In the genomic region with DNA sequence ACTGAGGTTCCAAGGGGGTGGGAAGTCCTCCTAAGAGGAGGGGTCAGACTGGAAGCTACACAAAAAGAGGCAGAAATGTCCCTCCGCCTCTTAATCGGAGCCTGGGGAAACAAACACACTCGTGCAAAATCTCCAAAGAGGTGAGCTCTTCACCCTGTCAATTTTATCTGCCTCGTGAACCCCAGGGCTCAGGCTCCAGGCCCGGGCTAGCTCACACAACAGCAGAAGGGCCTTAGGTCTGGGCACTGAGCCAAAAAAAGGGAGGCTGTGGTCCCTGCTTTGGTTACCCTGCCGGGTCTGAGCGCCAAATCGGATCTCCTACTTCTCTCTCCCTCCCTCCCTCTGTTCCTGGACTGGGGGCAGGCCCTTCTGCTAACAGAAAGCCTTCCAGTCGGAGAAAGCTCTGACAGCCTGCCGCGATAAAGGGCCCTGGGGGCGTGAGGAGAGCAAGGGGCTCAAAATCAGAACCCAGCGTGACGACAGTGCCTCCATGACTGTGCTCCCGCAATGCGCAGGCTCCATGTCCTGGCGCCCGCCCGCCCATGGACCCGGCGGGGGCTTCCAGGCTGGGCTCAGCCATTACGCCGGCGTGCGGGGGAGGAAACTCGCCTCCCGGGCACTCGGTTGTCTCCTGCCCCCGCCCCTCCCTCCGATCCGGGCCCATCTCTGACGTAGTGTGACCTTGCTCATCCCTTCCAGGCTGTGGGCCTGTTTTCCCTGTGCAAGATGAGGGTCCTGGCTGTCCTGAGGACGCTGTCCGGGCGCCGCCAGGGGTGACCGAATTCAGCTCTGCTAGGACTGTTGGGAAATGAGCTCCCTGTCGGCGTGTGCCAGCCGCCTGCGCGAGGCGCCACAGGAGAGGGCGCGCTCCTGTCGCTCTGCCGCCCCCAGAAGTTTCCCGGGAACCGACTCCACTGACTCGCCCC, we compare ENCODE assay signal across 8 cellular contexts. TPM values are rescaled to one million over a fixed set of nuclear protein-coding genes. Genes with fewer than 3 reads are reported as not detected.
DNase-seq lines count a peak whose midpoint lies in the region; ATAC-seq and TF ChIP-seq lines count a peak whose summit lies in the region.

No MANE protein-coding gene starts in this region.

- ATAC-seq in HG02588 (IDR thresholded peaks at IDR 0.05; ENCODE audit: unreplicated experiment) (peak; percentile 46), thoracic aorta (ENCODE audit: insufficient number of reproducible peaks, low FRiP score, low read depth) (peak; percentile 40)

- peak overlapping the region; percentile 91 for H3K4me3 Mint-ChIP-seq in activated naive CD8-positive, alpha-beta T cell
- peak overlapping the region; percentile 92 for H3K4me3 Mint-ChIP-seq in glutamatergic neuron (ENCODE audit: unreplicated experiment)

- H3K36me3 ChIP-seq in SK-N-SH (replicated peaks in 1 of 2; ENCODE audit: control insufficient read depth in 1 of 2, insufficient read depth in 2 of 2, low read length in 1 of 2): no peaks in the 10 kb centered on the region
- no peaks in the 10 kb centered on the region for H3K36me3 ChIP-seq in osteoblast (ENCODE audit: insufficient read depth, low read length)
- no peaks in the 10 kb centered on the region for H3K36me3 ChIP-seq in thoracic aorta

- peaks cover 22% of the 10 kb centered on the region for H3K4me1 Mint-ChIP-seq in activated naive CD8-positive, alpha-beta T cell (ENCODE audit: low read depth)
- peaks cover 10% of the 10 kb centered on the region for H3K4me1 Mint-ChIP-seq in glutamatergic neuron (ENCODE audit: low read depth, unreplicated experiment)

- H4K20me1 ChIP-seq in SK-N-SH (ENCODE audit: insufficient read depth) (no peaks in the 10 kb centered on the region), osteoblast (ENCODE audit: insufficient read depth, low read length) (no peaks in the 10 kb centered on the region)

- H3K27me3 Mint-ChIP-seq in activated naive CD8-positive, alpha-beta T cell: peaks cover 3% of the 10 kb centered on the region
- H3K27me3 Mint-ChIP-seq in glutamatergic neuron (ENCODE audit: unreplicated experiment): peaks cover 5% of the 10 kb centered on the region

- H3K4me1 ChIP-seq in SK-N-SH (ENCODE audit: control insufficient read depth in 1 of 2, insufficient read depth in 2 of 2, low read depth in 1 of 2, low read length in 1 of 2): peaks cover 9 to 25% of the 10 kb centered on the region in 2 experiments; a peak in 2 of 4 replicates
- H3K4me1 ChIP-seq in osteoblast (ENCODE audit: insufficient read depth, low read length): peaks cover 33% of the 10 kb centered on the region
- H3K4me1 ChIP-seq in thoracic aorta (ENCODE audit: control insufficient read depth in 1 of 2, low read depth in 2 of 2): peaks cover 8 to 31% of the 10 kb centered on the region in 2 donors

- 3% methylated on average over 21 of the region's 50 CpGs for WGBS in SK-N-SH (ENCODE audit: low lambda C conversion rate)

- peaks cover 11% of the 10 kb centered on the region for H3F3A ChIP-seq in SK-N-SH (replicated peaks; ENCODE audit: insufficient read depth)

- H3K9me3 ChIP-seq in SK-N-SH (no peaks in the 10 kb centered on the region), osteoblast (ENCODE audit: low read depth, low read length) (no peaks in the 10 kb centered on the region), thoracic aorta (no peaks in the 10 kb centered on the region)

- DNase-seq in GM04504 (ENCODE audit: low read depth) (peak; percentile 63), NCI-H1092 (lab: John Stamatoyannopoulos, UW) (peak; percentile 73), SK-N-SH (peak; percentile 92), glutamatergic neuron (peak; percentile 88), osteoblast (ENCODE audit: insufficient read length, low spot score, missing footprints) (peak; percentile 98), thoracic aorta (ENCODE audit: low spot score) (peak; percentile 67)

- no peaks in the 10 kb centered on the region for H3K27me3 ChIP-seq in SK-N-SH (ENCODE audit: insufficient read depth)
- no peaks in the 10 kb centered on the region for H3K27me3 ChIP-seq in osteoblast (ENCODE audit: insufficient read depth, low read length)
- no peaks in the 10 kb centered on the region for H3K27me3 ChIP-seq in thoracic aorta (replicated peaks; ENCODE audit: insufficient read depth)

- H3K9ac ChIP-seq in SK-N-SH: peak overlapping the region; percentile 87

- H3K36me3 Mint-ChIP-seq in activated naive CD8-positive, alpha-beta T cell: no peaks in the 10 kb centered on the region
- no peaks in the 10 kb centered on the region for H3K36me3 Mint-ChIP-seq in glutamatergic neuron (ENCODE audit: unreplicated experiment)

- H2AFZ ChIP-seq in SK-N-SH (ENCODE audit: low read depth) (peak overlapping the region; percentile 91), osteoblast (ENCODE audit: low read length) (peak overlapping the region; percentile 96)

- peaks cover 22% of the 10 kb centered on the region; the same call in 1 of the 2 replicates for H3K79me2 ChIP-seq in SK-N-SH (ENCODE audit: insufficient read depth)
- H3K79me2 ChIP-seq in osteoblast (ENCODE audit: insufficient read depth, low read length): peaks cover 33% of the 10 kb centered on the region

- TF ChIP-seq CTCF in SK-N-SH (IDR thresholded peaks at IDR 0.05) (peak; percentile 23; the same call in 1 of the 2 replicates), glutamatergic neuron (IDR thresholded peaks at IDR 0.05; ENCODE audit: partially characterized antibody, unreplicated experiment) (no peak), osteoblast (IDR thresholded peaks at IDR 0.05; ENCODE audit: extremely low read depth, low read depth, low read length) (no peak), thoracic aorta (IDR thresholded peaks at IDR 0.05) (peak; percentile 29)

- H3K4me2 ChIP-seq in SK-N-SH (peak overlapping the region; percentile 98), osteoblast (ENCODE audit: insufficient read depth, low read length) (peak overlapping the region; percentile 97)

- H3K4me3 ChIP-seq in SK-N-SH (ENCODE audit: low read depth in 2 of 2, low read length in 1 of 2) (peak overlapping the region; percentile 64 to 87), osteoblast (ENCODE audit: insufficient read depth, low read length) (peak overlapping the region; percentile 85), thoracic aorta (peak overlapping the region; percentile 87)

- H3K9me3 Mint-ChIP-seq in activated naive CD8-positive, alpha-beta T cell (ENCODE audit: low read depth): no peaks in the 10 kb centered on the region
- peaks cover 8% of the 10 kb centered on the region for H3K9me3 Mint-ChIP-seq in glutamatergic neuron (ENCODE audit: unreplicated experiment)

- H3K27ac ChIP-seq in SK-N-SH (ENCODE audit: low read depth in 2 of 2, low read length in 1 of 2): peak overlapping the region; percentile 95 to 99
- H3K27ac ChIP-seq in osteoblast (ENCODE audit: low read depth, low read length): peak overlapping the region; percentile 98
- peak overlapping the region; percentile 97 to 98 for H3K27ac ChIP-seq in thoracic aorta

- H3K9me2 ChIP-seq in SK-N-SH: no peaks in the 10 kb centered on the region

- TF ChIP-seq EP300 in SK-N-SH (IDR thresholded peaks at IDR 0.05; ENCODE audit: borderline replicate concordance in 1 of 2, low read depth in 1 of 2, low read length in 1 of 2): no peak

- CTCF ChIA-PET in SK-N-SH (lab: Yijun Ruan, JAX): interaction anchor here (0.6 to 3.6 kb wide), 25 partner anchors 10 to 527 kb away, joined by 3 to 15 read pairs (median 3); a partner anchor contains a TSS

- peak overlapping the region; percentile 96 for H3K27ac Mint-ChIP-seq in activated naive CD8-positive, alpha-beta T cell
- H3K27ac Mint-ChIP-seq in glutamatergic neuron (ENCODE audit: unreplicated experiment): peak overlapping the region; percentile 96

- POLR2A ChIA-PET in SK-N-SH (lab: Yijun Ruan, JAX): interaction anchor here (0.8 to 3.4 kb wide), 16 partner anchors 11 to 203 kb away, joined by 3 to 19 read pairs (median 6); a partner anchor contains a TSS

- no peak; the same call in none of the 2 replicates for TF ChIP-seq RAD21 in SK-N-SH (IDR thresholded peaks at IDR 0.05; ENCODE audit: low read length)

TF ChIP-seq in SK-N-SH, 30 proteins besides CTCF, POLR2A, EP300 and RAD21 (continues in another document):
- TF ChIP-seq GABPA (IDR thresholded peaks at IDR 0.05; ENCODE audit: low read depth) (no peak), YY1 (IDR thresholded peaks at IDR 0.05; ENCODE audit: low read depth) (peak; percentile 85), MXI1 (IDR thresholded peaks at IDR 0.05; ENCODE audit: low read depth, low read length) (peak; percentile 64; the same call in 1 of the 2 replicates), FOXJ3 (CRISPR knock-in tag; IDR thresholded peaks at IDR 0.05) (no peak), NFIC (IDR thresholded peaks at IDR 0.05; ENCODE audit: borderline replicate concordance) (peak; percentile 91), TCF12 (IDR thresholded peaks at IDR 0.05) (no peak; the same call in 1 of the 2 replicates), FOSL2 (IDR thresholded peaks at IDR 0.05; ENCODE audit: borderline replicate concordance, low read depth) (no peak), RFX5 (IDR thresholded peaks at IDR 0.05; ENCODE audit: low read length) (no peak), EZH2phosphoT487 (IDR thresholded peaks at IDR 0.05; ENCODE audit: borderline replicate concordance, low read depth) (no peak), FOXM1 (IDR thresholded peaks at IDR 0.05; ENCODE audit: low read depth) (no peak), SIN3A (IDR thresholded peaks at IDR 0.05; ENCODE audit: borderline replicate concordance, low read depth, low read length) (no peak), MEF2A (IDR thresholded peaks at IDR 0.05; ENCODE audit: borderline replicate concordance, low read depth) (no peak), POLR2AphosphoS5 (IDR thresholded peaks at IDR 0.05; ENCODE audit: low read depth, low read length) (peak; percentile 79)
- TF ChIP-seq, protein P1, sequence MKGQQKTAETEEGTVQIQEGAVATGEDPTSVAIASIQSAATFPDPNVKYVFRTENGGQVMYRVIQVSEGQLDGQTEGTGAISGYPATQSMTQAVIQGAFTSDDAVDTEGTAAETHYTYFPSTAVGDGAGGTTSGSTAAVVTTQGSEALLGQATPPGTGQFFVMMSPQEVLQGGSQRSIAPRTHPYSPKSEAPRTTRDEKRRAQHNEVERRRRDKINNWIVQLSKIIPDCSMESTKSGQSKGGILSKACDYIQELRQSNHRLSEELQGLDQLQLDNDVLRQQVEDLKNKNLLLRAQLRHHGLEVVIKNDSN (IDR thresholded peaks at IDR 0.05; ENCODE audit: borderline replicate concordance, low read depth): no peak

RNA-seq across cellular contexts. Expression of a gene that starts 0.9 kb away (rescaled TPM):
- 3.3 and 3.8 TPM in 2 replicates for polyA plus RNA-seq in SK-N-SH (2012; rRNA removed)
- polyA plus RNA-seq in SK-N-SH (2012; cell fraction: cytosol; rRNA removed): 2.3 and 2.5 TPM in 2 replicates
- 6.5 and 9.9 TPM in 2 replicates for polyA plus RNA-seq in SK-N-SH (2012; cell fraction: nucleus; rRNA removed)
- total RNA-seq in glutamatergic neuron (ENCODE audit: unreplicated experiment): 0.37 TPM
- total RNA-seq in osteoblast: 2.9 and 3.8 TPM in 2 replicates
- 1 to 10 TPM in 1 of 2 donors, under 1 TPM in 1; 0.14 to 2.1 TPM for total RNA-seq in thoracic aorta

RNA-seq across cellular contexts. Expression of a gene that starts 35.8 kb away (rescaled TPM):
- polyA plus RNA-seq in SK-N-SH (2012; rRNA removed): 45.1 and 57.1 TPM in 2 replicates
- polyA plus RNA-seq in SK-N-SH (2012; cell fraction: cytosol; rRNA removed): 21.9 and 44.4 TPM in 2 replicates
- 118 and 143 TPM in 2 replicates for polyA plus RNA-seq in SK-N-SH (2012; cell fraction: nucleus; rRNA removed)
- total RNA-seq in glutamatergic neuron (ENCODE audit: unreplicated experiment) (81.6 TPM), osteoblast (47.7 and 67.7 TPM in 2 replicates), thoracic aorta (10 to 100 TPM; 50.6 to 81.0 TPM)

Comparison
In these comparisons a context has a peak if more than half of its experiments do, and no peak if none do; other contexts are left out.
1. Peak in every context shown above with its lines: DNase-seq, ATAC-seq, H3K4me3 ChIP-seq and H3K27ac ChIP-seq.
2. CTCF ChIP-seq: peak in SK-N-SH (single experiment) and thoracic aorta (single experiment); none in glutamatergic neuron (single experiment) and osteoblast (single experiment).